Comparison of ENCODE assay signal across 10 cellular contexts in genomic region chr4:99815597-99816011, GRCh38. TPM values are rescaled to one million over a fixed set of nuclear protein-coding genes. Genes with fewer than 3 reads are reported as not detected.
A peak's percentile ranks its signal among the peaks of the same experiment; 100 is the strongest.
DNase-seq lines count a peak whose midpoint lies in the region; ATAC-seq and TF ChIP-seq lines count a peak whose summit lies in the region.
"Had no signal": no experiment of that assay in that cellular context is flagged by ENCODE, and none has a peak within 500 bp of the region (broad histone marks: within the 10 kb centered on the region; RNA-seq: fewer than 3 reads in every experiment).

No MANE protein-coding gene starts in this region.

- H3K4me1 ChIP-seq in neutrophil (ENCODE audit: control insufficient read depth in 1 of 2, insufficient read depth in 1 of 2, low read depth in 1 of 2, low read length in 1 of 2), result peaks cover 65% of the 10 kb centered on the region in 2 experiments
- H3K4me1 ChIP-seq in A673 (ENCODE audit: insufficient read depth, low read length, poor library complexity, severe bottlenecking), result no peaks in the 10 kb centered on the region
- H3K4me1 ChIP-seq: right lobe of liver had no signal

- H3K27ac ChIP-seq in neutrophil (peak overlapping the region; percentile 96), A673 (ENCODE audit: low read depth, low read length, poor library complexity, severe bottlenecking) (no peak overlapping the region)
- H3K27ac ChIP-seq: right lobe of liver had no signal

- no peaks in the 10 kb centered on the region for H3K9me3 ChIP-seq in neutrophil
- H3K9me3 ChIP-seq in A673 (ENCODE audit: low read depth, low read length, poor library complexity, severe bottlenecking), result no peaks in the 10 kb centered on the region
- H3K9me3 ChIP-seq: right lobe of liver had no signal

- intact Hi-C loops in A673 (cut with micrococcal nuclease; ENCODE audit: unreplicated experiment), result no loop called here

- no peaks in the 10 kb centered on the region for H3K27me3 ChIP-seq in neutrophil
- peaks cover 3% of the 10 kb centered on the region for H3K27me3 ChIP-seq in A673 (replicated peaks; ENCODE audit: insufficient read depth, low read depth, low read length, poor library complexity)
- H3K27me3 ChIP-seq: right lobe of liver had no signal

- DNase-seq in HCEC 1CT, result peak; percentile 19
- DNase-seq in NCI-H2107 (lab: John Stamatoyannopoulos, UW), result peak; percentile 5
- peak; percentile 14 for DNase-seq in astrocyte of the hippocampus (ENCODE audit: low read depth, low spot score)
- DNase-seq in A673 (ENCODE audit: low spot score), result no peak
- DNase-seq: right lobe of liver had no signal

- no TSS peak for BruUV-seq in A673 (replicated peaks; lab: Mats Ljungman, UMichigan)

- CTCF ChIA-PET in A673 (lab: Charles Lee), result no interaction called here

- H3K4me3 ChIP-seq in neutrophil (ENCODE audit: low read depth in 1 of 2, low read length in 1 of 2), result peak overlapping the region; percentile 83 to 95
- H3K4me3 ChIP-seq in A673 (ENCODE audit: low read depth, low read length, poor library complexity, severe bottlenecking), result no peak overlapping the region
- H3K4me3 ChIP-seq: right lobe of liver had no signal

- no peak for TF ChIP-seq CTCF in neutrophil (IDR thresholded peaks at IDR 0.05)
- no peak for TF ChIP-seq CTCF in A673 (conservative IDR thresholded peaks at IDR 0.05; ENCODE audit: low read depth, low read length)

- POLR2A ChIA-PET in A673 (lab: Charles Lee; ENCODE audit: low non-redundant PET), result no interaction called here

- no peak for ATAC-seq in HG02678 (IDR thresholded peaks at IDR 0.05; ENCODE audit: unreplicated experiment)
- no peak for ATAC-seq in HG02588 (IDR thresholded peaks at IDR 0.05; ENCODE audit: unreplicated experiment)
- no peak for ATAC-seq in GM21717 (IDR thresholded peaks at IDR 0.05; ENCODE audit: unreplicated experiment)

- H3K36me3 ChIP-seq in neutrophil (peaks cover 1% of the 10 kb centered on the region), A673 (ENCODE audit: insufficient read depth, low read length, poor library complexity, severe bottlenecking) (no peaks in the 10 kb centered on the region)
- H3K36me3 ChIP-seq: right lobe of liver had no signal

RNA-seq across cellular contexts. Expression of gene DAPP1, which starts 1.0 kb away (rescaled TPM):
- total RNA-seq in A673 (2021), result not detected in 2 replicates
- total RNA-seq: LHCN-M2 had no signal
